ENCODE assay signal across 12 cellular contexts in the genomic region with DNA sequence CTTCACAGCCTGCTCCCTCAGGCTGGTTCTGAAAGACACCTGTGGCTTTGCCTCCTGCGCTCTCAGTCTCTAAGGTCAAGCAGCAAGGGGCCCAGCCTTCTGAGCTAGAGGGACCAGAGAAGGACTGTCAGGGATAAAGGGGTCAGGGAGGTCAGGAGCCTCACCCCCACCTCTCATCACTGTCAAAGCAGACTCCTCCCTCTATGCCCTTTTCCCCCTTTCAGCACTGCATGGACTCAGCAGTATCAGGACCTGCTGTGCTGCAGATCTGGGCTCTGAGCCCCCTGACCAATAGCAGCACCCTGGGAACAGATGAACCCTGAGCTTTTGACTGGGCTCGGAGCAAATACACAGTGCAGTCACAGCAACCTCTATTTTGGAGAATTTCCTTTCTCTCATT. TPM values are rescaled to one million over a fixed set of nuclear protein-coding genes. Genes with fewer than 3 reads are reported as not detected.
"Had no signal": no experiment of that assay in that cellular context is flagged by ENCODE, and none has a peak within 500 bp of the region (broad histone marks: within the 10 kb centered on the region; RNA-seq: fewer than 3 reads in every experiment).

No MANE protein-coding gene starts in this region.

- H3K9me3 Mint-ChIP-seq: activated CD4-positive, alpha-beta memory T cell treated with anti-CD3 and anti-CD28 coated beads for 36 hours; activated naive CD8-positive, alpha-beta T cell treated with anti-CD3 and anti-CD28 coated beads, Interleukin-2, amount 50 U/mL, for 24 hours; activated T-cell treated with anti-CD3 and anti-CD28 coated beads, Interleukin-2, amount 50 U/mL, for 4 hours had no signal

- H3K4me3 ChIP-seq: ascending aorta, heart left ventricle, tibial artery had no signal

- H3K36me3 ChIP-seq: ascending aorta, heart left ventricle, tibial artery had no signal

- H3K27ac ChIP-seq: ascending aorta, heart left ventricle, tibial artery had no signal

- H3K4me3 Mint-ChIP-seq: activated CD4-positive, alpha-beta memory T cell treated with anti-CD3 and anti-CD28 coated beads for 36 hours; activated naive CD8-positive, alpha-beta T cell treated with anti-CD3 and anti-CD28 coated beads, Interleukin-2, amount 50 U/mL, for 24 hours; activated T-cell treated with anti-CD3 and anti-CD28 coated beads, Interleukin-2, amount 50 U/mL, for 4 hours had no signal

- DNase-seq: activated CD4-positive, alpha-beta memory T cell treated with anti-CD3 and anti-CD28 coated beads for 36 hours; activated CD4-positive, CD25-positive, alpha-beta regulatory T cell treated with anti-CD3 and anti-CD28 coated beads, Interleukin-2, amount 50 U/mL, for 72 hours; activated naive CD8-positive, alpha-beta T cell treated with anti-CD3 and anti-CD28 coated beads, Interleukin-2, amount 50 U/mL, for 24 hours; activated T-cell treated with anti-CD3 and anti-CD28 coated beads, Interleukin-2, amount 50 U/mL, for 4 hours; effector CD8-positive, alpha-beta T cell; heart left ventricle; islet precursor cell; small intestine; T-helper 9 cell; tibial artery had no signal

- ATAC-seq: activated naive CD8-positive, alpha-beta T cell treated with anti-CD3 and anti-CD28 coated beads, Interleukin-2, amount 50 U/mL, for 24 hours; activated T-cell treated with anti-CD3 and anti-CD28 coated beads, Interleukin-2, amount 50 U/mL, for 4 hours; heart left ventricle; left lobe of liver had no signal

- H3K27me3 ChIP-seq: ascending aorta had no signal

- H3K36me3 Mint-ChIP-seq: activated CD4-positive, alpha-beta memory T cell treated with anti-CD3 and anti-CD28 coated beads for 36 hours had no signal

- H3K27ac Mint-ChIP-seq: activated CD4-positive, alpha-beta memory T cell treated with anti-CD3 and anti-CD28 coated beads for 36 hours; activated naive CD8-positive, alpha-beta T cell treated with anti-CD3 and anti-CD28 coated beads, Interleukin-2, amount 50 U/mL, for 24 hours had no signal

- H3K9me3 ChIP-seq: ascending aorta, heart left ventricle, tibial artery had no signal

RNA-seq across cellular contexts. Expression of a gene that starts 49.0 kb away (rescaled TPM):
- total RNA-seq: ascending aorta had no signal
